ENCODE assay signal across 1 cellular context in the genomic region with DNA sequence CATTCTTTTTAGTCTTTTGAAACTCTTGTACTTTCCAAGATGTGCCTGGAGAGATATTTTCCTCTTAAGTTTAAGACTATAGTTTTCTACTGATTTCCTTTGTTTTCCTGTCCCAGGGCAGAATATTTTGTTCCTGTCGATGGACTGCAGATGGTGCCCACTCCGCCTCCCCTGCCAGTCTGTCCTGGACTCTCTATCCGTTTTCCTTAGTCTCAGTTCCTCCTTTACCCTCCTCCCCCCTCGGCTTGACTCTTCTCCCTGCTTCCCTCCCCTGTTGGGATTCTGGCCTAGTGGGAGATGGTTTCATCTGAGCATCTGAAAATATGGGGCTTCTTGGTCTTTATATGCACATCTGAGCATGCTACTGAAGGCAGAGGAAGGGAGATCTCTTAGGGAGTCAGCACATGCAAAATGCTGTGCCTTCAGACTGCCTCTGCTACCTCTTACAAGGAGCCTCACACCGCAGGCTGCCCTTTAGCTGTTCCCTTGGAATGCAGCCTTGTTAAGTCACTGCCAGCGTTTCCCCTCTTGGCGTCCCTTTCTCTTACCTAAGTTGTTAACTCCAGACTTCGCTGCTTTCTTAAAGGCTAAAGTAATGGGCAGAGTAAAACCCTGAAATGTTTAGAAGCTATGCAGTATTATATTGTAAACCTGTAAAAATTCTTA.
TF ChIP-seq lines count a peak whose summit lies in the region.

No MANE protein-coding gene starts in this region.

TF ChIP-seq in SK-N-SH, 30 proteins besides CTCF, POLR2A, EP300 and RAD21 (continued from another document):
- TF ChIP-seq NFIC (IDR thresholded peaks at IDR 0.05; ENCODE audit: borderline replicate concordance) (no peak), FOSL2 (IDR thresholded peaks at IDR 0.05; ENCODE audit: borderline replicate concordance, low read depth) (no peak), RFX5 (IDR thresholded peaks at IDR 0.05; ENCODE audit: low read length) (no peak), TAF1 (IDR thresholded peaks at IDR 0.05; ENCODE audit: borderline replicate concordance, low read depth, low read length) (no peak)
